29 cellular contexts compared by ENCODE assay signal in the genomic region with DNA sequence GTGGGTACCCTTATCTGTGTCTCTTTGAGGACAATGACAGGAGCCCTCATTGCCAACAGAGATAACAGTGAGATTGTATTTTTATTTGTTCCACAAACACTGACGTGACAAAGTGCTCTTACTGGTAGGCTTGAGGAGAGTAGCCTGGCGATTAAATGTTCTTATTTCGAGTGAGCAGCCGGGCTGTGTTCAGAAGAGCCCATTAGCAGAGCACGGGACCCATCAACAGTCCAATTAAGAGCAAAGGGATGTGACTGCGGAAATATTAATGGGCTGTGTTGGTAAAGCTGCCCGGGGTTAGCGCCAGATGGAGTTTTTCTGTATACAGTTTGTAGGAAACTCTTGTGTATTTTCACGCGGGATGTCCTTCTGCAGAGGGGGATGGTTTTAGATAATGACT.
DNase-seq lines count a peak whose midpoint lies in the region; ATAC-seq, FAIRE-seq and TF ChIP-seq lines count a peak whose summit lies in the region.
"Had no signal": no experiment of that assay in that cellular context is flagged by ENCODE, and none has a peak within 500 bp of the region (broad histone marks: within the 10 kb centered on the region; RNA-seq: fewer than 3 reads in every experiment).

No MANE protein-coding gene starts in this region.

- WGBS in pancreas, 2 donors = 23% methylated on average over 10 of the region's 10 CpGs
- 93% methylated on average over 10 of the region's 10 CpGs for WGBS in prostate gland

- no peaks in the 10 kb centered on the region for H3K9me3 ChIP-seq in endocrine pancreas (ENCODE audit: control insufficient read depth, low read length)
- H3K9me3 ChIP-seq in pancreas = no peaks in the 10 kb centered on the region
- H3K9me3 ChIP-seq in prostate gland = no peaks in the 10 kb centered on the region
- H3K9me3 ChIP-seq: esophagus squamous epithelium, uterus had no signal

- TF ChIP-seq CTCF in pancreas (IDR thresholded peaks at IDR 0.05) = no peak
- no peak for TF ChIP-seq CTCF in prostate gland (IDR thresholded peaks at IDR 0.05)

- FAIRE-seq in pancreas (lab: Jason Lieb, UNC) = no peak
- FAIRE-seq: A204.1, endometrium, GM12878, H54 had no signal

- peaks cover 0 to 3% of the 10 kb centered on the region in 2 donors for H3K9me3 Mint-ChIP-seq in activated naive CD4-positive, alpha-beta T cell treated with anti-CD3 and anti-CD28 coated beads, Interleukin-2, amount 50 U/mL, for 72 hours
- H3K9me3 Mint-ChIP-seq: activated CD4-positive, alpha-beta memory T cell treated with anti-CD3 and anti-CD28 coated beads for 36 hours; activated naive CD8-positive, alpha-beta T cell treated with anti-CD3 and anti-CD28 coated beads, Interleukin-2, amount 50 U/mL, for 24 hours; dendritic cell treated with granulocyte-macrophage colony-stimulating factor and Interleukin-4, amounts not matched to agents 40 ng/mL and 50 ng/mL, for 4 days had no signal

- peak in 3 of 4 donors; percentile 50 to 78 (median 76) for ATAC-seq in pancreas
- no peak for ATAC-seq in activated naive CD4-positive, alpha-beta T cell treated with anti-CD3 and anti-CD28 coated beads, Interleukin-2, amount 50 U/mL, for 72 hours
- ATAC-seq: activated naive CD8-positive, alpha-beta T cell treated with anti-CD3 and anti-CD28 coated beads, Interleukin-2, amount 50 U/mL, for 24 hours; activated T-cell treated with anti-CD3 and anti-CD28 coated beads, Interleukin-2, amount 50 U/mL, for 72 hours; foreskin keratinocyte; GM12878; PC-3; stimulated activated naive CD8-positive, alpha-beta T cell treated with anti-CD3 and anti-CD28 coated beads, Interleukin-15, Interleukin-2, amounts not matched to agents 100 U/mL and 50 U/mL, for 24 hours had no signal

- DNase-seq in NCI-H2029 (lab: John Stamatoyannopoulos, UW) (peak; percentile 13), NCI-H2029 treated with DMSO at 0.1 percent for 48 hours (lab: John Stamatoyannopoulos, UW) (no peak), NCI-H2171 (lab: John Stamatoyannopoulos, UW) (peak; percentile 25), pancreas (no peak), AG08395 (ENCODE audit: low spot score) (no peak), prostate gland (ENCODE audit: low spot score) (no peak)
- no peak for DNase-seq in activated naive CD4-positive, alpha-beta T cell treated with anti-CD3 and anti-CD28 coated beads, Interleukin-2, amount 50 U/mL, for 72 hours (ENCODE audit: low spot score in 2 of 2)
- DNase-seq: activated CD4-positive, alpha-beta memory T cell treated with anti-CD3 and anti-CD28 coated beads for 36 hours; activated CD4-positive, CD25-positive, alpha-beta regulatory T cell treated with anti-CD3 and anti-CD28 coated beads, Interleukin-2, amount 50 U/mL, for 72 hours; activated naive CD8-positive, alpha-beta T cell treated with anti-CD3 and anti-CD28 coated beads, Interleukin-2, amount 50 U/mL, for 24 hours; activated T-cell treated with anti-CD3 and anti-CD28 coated beads, Interleukin-2, amount 50 U/mL, for 72 hours; CD4-positive, CD25-positive, alpha-beta regulatory T cell; central memory CD4-positive, alpha-beta T cell; esophagus squamous epithelium; foreskin keratinocyte; mesendoderm; NCI-H510A treated with DMSO at 0.1 percent for 48 hours; PC-3; right cardiac atrium; stimulated activated CD4-positive, alpha-beta T cell treated with anti-CD3 and anti-CD28 coated beads, Interleukin-2, amount 100 ng/mL, for 24 hours; stimulated activated naive CD8-positive, alpha-beta T cell treated with anti-CD3 and anti-CD28 coated beads, Interleukin-15, Interleukin-2, amounts not matched to agents 100 U/mL and 50 U/mL, for 24 hours; uterus had no signal

- no peak for TF ChIP-seq POLR2A in prostate gland (IDR thresholded peaks at IDR 0.05)

- no peaks in the 10 kb centered on the region for H3K27me3 ChIP-seq in endocrine pancreas (ENCODE audit: control insufficient read depth, insufficient read depth, low read length)
- H3K27me3 ChIP-seq in pancreas = no peaks in the 10 kb centered on the region
- H3K27me3 ChIP-seq in prostate gland (replicated peaks; ENCODE audit: insufficient read depth) = no peaks in the 10 kb centered on the region
- H3K27me3 ChIP-seq: esophagus squamous epithelium, foreskin keratinocyte, neural progenitor cell, uterus had no signal

- H3K4me3 ChIP-seq in endocrine pancreas (ENCODE audit: control insufficient read depth, insufficient read depth, low read length) (peak overlapping the region; percentile 20), pancreas (no peak overlapping the region), prostate gland (no peak overlapping the region)
- H3K4me3 ChIP-seq: esophagus squamous epithelium, GM12878, neural progenitor cell, uterus had no signal

- H3K9ac ChIP-seq in endocrine pancreas (ENCODE audit: control insufficient read depth, insufficient read depth, low read length) = peak overlapping the region; percentile 26
- H3K9ac ChIP-seq: neural progenitor cell had no signal

- H3K4me1 ChIP-seq in endocrine pancreas (ENCODE audit: control insufficient read depth, insufficient read depth, low read length) = peaks cover 4% of the 10 kb centered on the region
- H3K4me1 ChIP-seq in pancreas = peaks cover 5 to 14% (median 9%) of the 10 kb centered on the region in 3 donors
- H3K4me1 ChIP-seq in prostate gland (replicated peaks) = no peaks in the 10 kb centered on the region
- H3K4me1 ChIP-seq: foreskin keratinocyte, uterus had no signal

- H3K36me3 ChIP-seq in endocrine pancreas (ENCODE audit: control insufficient read depth, insufficient read depth, low read length) (no peaks in the 10 kb centered on the region), pancreas (no peaks in the 10 kb centered on the region), prostate gland (no peaks in the 10 kb centered on the region)
- H3K36me3 ChIP-seq: neural progenitor cell, uterus had no signal

- H3K27ac Mint-ChIP-seq in activated naive CD4-positive, alpha-beta T cell treated with anti-CD3 and anti-CD28 coated beads, Interleukin-2, amount 50 U/mL, for 72 hours = no peak overlapping the region
- H3K27ac Mint-ChIP-seq: activated CD4-positive, alpha-beta memory T cell treated with anti-CD3 and anti-CD28 coated beads for 36 hours; activated naive CD8-positive, alpha-beta T cell treated with anti-CD3 and anti-CD28 coated beads, Interleukin-2, amount 50 U/mL, for 24 hours; activated T-cell treated with anti-CD3 and anti-CD28 coated beads, Interleukin-2, amount 50 U/mL, for 72 hours; dendritic cell treated with granulocyte-macrophage colony-stimulating factor and Interleukin-4, amounts not matched to agents 40 ng/mL and 50 ng/mL, for 4 days; neural progenitor cell had no signal

- intact Hi-C loops in pancreas (cut with DNase I) = no loop called here
- intact Hi-C loops in prostate gland (cut with DNase I) = no loop called here

- H3K36me3 Mint-ChIP-seq in activated naive CD4-positive, alpha-beta T cell treated with anti-CD3 and anti-CD28 coated beads, Interleukin-2, amount 50 U/mL, for 72 hours = no peaks in the 10 kb centered on the region
- H3K36me3 Mint-ChIP-seq: activated CD4-positive, alpha-beta memory T cell treated with anti-CD3 and anti-CD28 coated beads for 36 hours; CD4-positive, CD25-positive, alpha-beta regulatory T cell had no signal

- no peak overlapping the region for H3K27ac ChIP-seq in pancreas
- H3K27ac ChIP-seq in prostate gland = no peak overlapping the region
- H3K27ac ChIP-seq: esophagus squamous epithelium, foreskin keratinocyte, neural progenitor cell, uterus had no signal

Comparison
In these comparisons a context has a peak if more than half of its experiments do, and no peak if none do; other contexts are left out.
1. DNase-seq: peak in NCI-H2029 (single experiment) and NCI-H2171 (single experiment); none in NCI-H2029 treated with DMSO at 0.1 percent for 48 hours (single experiment), pancreas (0 of 6), AG08395 (single experiment), activated naive CD4-positive, alpha-beta T cell treated with anti-CD3 and anti-CD28 coated beads, Interleukin-2, amount 50 U/mL, for 72 hours (0 of 2) and prostate gland (single experiment).
2. ATAC-seq: peak in pancreas (3 of 4); none in activated naive CD4-positive, alpha-beta T cell treated with anti-CD3 and anti-CD28 coated beads, Interleukin-2, amount 50 U/mL, for 72 hours (0 of 2).